8 cellular contexts compared by ENCODE assay signal in genomic region chr5:14595189-14595588, GRCh38. TPM values are rescaled to one million over a fixed set of nuclear protein-coding genes. Genes with fewer than 3 reads are reported as not detected.
DNase-seq lines count a peak whose midpoint lies in the region; ATAC-seq and TF ChIP-seq lines count a peak whose summit lies in the region.

No MANE protein-coding gene starts in this region.

- intact Hi-C loops in Right ventricle myocardium superior (cut with DNase I), result no loop called here
- intact Hi-C loops in posterior cingulate gyrus (cut with DNase I), result no loop called here

- no peaks in the 10 kb centered on the region for H3K9me3 ChIP-seq in right atrium auricular region
- H3K9me3 ChIP-seq in SK-N-SH, result no peaks in the 10 kb centered on the region

- H3K27me3 ChIP-seq in right atrium auricular region, result no peaks in the 10 kb centered on the region
- H3K27me3 ChIP-seq in SK-N-SH (ENCODE audit: insufficient read depth), result no peaks in the 10 kb centered on the region; the same call in 1 of the 2 replicates

- H4K20me1 ChIP-seq in SK-N-SH (ENCODE audit: insufficient read depth), result no peaks in the 10 kb centered on the region

- TF ChIP-seq RAD21 in SK-N-SH (IDR thresholded peaks at IDR 0.05; ENCODE audit: low read length), result no peak

- no peak for TF ChIP-seq CTCF in right atrium auricular region (IDR thresholded peaks at IDR 0.05)
- no peak for TF ChIP-seq CTCF in SK-N-SH (IDR thresholded peaks at IDR 0.05)
- no peak for TF ChIP-seq CTCF in coronary artery (IDR thresholded peaks at IDR 0.05)

- no peaks in the 10 kb centered on the region for H3K36me3 ChIP-seq in right atrium auricular region
- no peaks in the 10 kb centered on the region for H3K36me3 ChIP-seq in SK-N-SH (replicated peaks in 1 of 2; ENCODE audit: control insufficient read depth in 1 of 2, insufficient read depth in 2 of 2, low read length in 1 of 2)

- ATAC-seq in Right ventricle myocardium superior (ENCODE audit: poor library complexity) (peak; percentile 85), HG02981 (IDR thresholded peaks at IDR 0.05; ENCODE audit: unreplicated experiment) (peak; percentile 72)

- 41% methylated on average over 3 of the region's 3 CpGs for WGBS in SK-N-SH (ENCODE audit: low lambda C conversion rate)

- H3K4me1 ChIP-seq in right atrium auricular region, result no peaks in the 10 kb centered on the region
- H3K4me1 ChIP-seq in SK-N-SH (ENCODE audit: control insufficient read depth in 1 of 2, insufficient read depth in 2 of 2, low read depth in 1 of 2, low read length in 1 of 2), result peaks cover 0 to 51% of the 10 kb centered on the region in 2 experiments; a peak in 2 of 4 replicates

- no peak overlapping the region for H3K9ac ChIP-seq in SK-N-SH

- H3K4me2 ChIP-seq in SK-N-SH, result no peak overlapping the region

- H3K27ac ChIP-seq in right atrium auricular region (no peak overlapping the region), SK-N-SH (ENCODE audit: low read depth in 2 of 2, low read length in 1 of 2) (peak overlapping the region in 1 of 2 experiments; percentile 98; a peak in 2 of 4 replicates), coronary artery (peak overlapping the region in 1 of 2 donors; percentile 70)

- H3F3A ChIP-seq in SK-N-SH (replicated peaks; ENCODE audit: insufficient read depth), result no peaks in the 10 kb centered on the region

- no peak overlapping the region for H3K4me3 ChIP-seq in right atrium auricular region
- H3K4me3 ChIP-seq in SK-N-SH (ENCODE audit: low read depth in 2 of 2, low read length in 1 of 2), result no peak overlapping the region
- no peak overlapping the region for H3K4me3 ChIP-seq in coronary artery

- no peaks in the 10 kb centered on the region for H3K79me2 ChIP-seq in SK-N-SH (ENCODE audit: insufficient read depth)

- H3K9me2 ChIP-seq in SK-N-SH, result no peaks in the 10 kb centered on the region

- no peak overlapping the region for H2AFZ ChIP-seq in SK-N-SH (ENCODE audit: low read depth)

- DNase-seq in Right ventricle myocardium superior (no peak), right atrium auricular region (ENCODE audit: low spot score) (no peak), SK-N-SH (peak; percentile 80), left kidney (ENCODE audit: low read depth, low spot score) (peak; percentile 14), NCI-H1694 (lab: John Stamatoyannopoulos, UW) (no peak), posterior cingulate gyrus (no peak), coronary artery (ENCODE audit: low spot score) (no peak)

- TF ChIP-seq EP300 in SK-N-SH (IDR thresholded peaks at IDR 0.05; ENCODE audit: borderline replicate concordance in 1 of 2, low read depth in 1 of 2, low read length in 1 of 2), result peak in 1 of 2 experiments; percentile 91; a peak in 2 of 4 replicates

- CTCF ChIA-PET in SK-N-SH (lab: Yijun Ruan, JAX), result interaction anchor here (2.4 kb wide), 1 partner anchor 13 kb away, joined by 15 read pairs; the partner anchor contains the start of gene OTULINL

- POLR2A ChIA-PET in SK-N-SH (lab: Yijun Ruan, JAX), result no interaction called here

TF ChIP-seq in SK-N-SH, 30 proteins besides CTCF, POLR2A, EP300 and RAD21:
- TF ChIP-seq MEF2A (IDR thresholded peaks at IDR 0.05; ENCODE audit: borderline replicate concordance, low read depth) (no peak), MAX (IDR thresholded peaks at IDR 0.05; ENCODE audit: low read depth) (no peak), SMC3 (IDR thresholded peaks at IDR 0.05; ENCODE audit: low read depth, low read length) (no peak), CHD2 (IDR thresholded peaks at IDR 0.05; ENCODE audit: low read length, partially characterized antibody) (peak; percentile 63), SIN3A (IDR thresholded peaks at IDR 0.05; ENCODE audit: borderline replicate concordance, low read depth, low read length) (no peak), GATA2 (CRISPR knock-in tag; IDR thresholded peaks at IDR 0.05) (peak; percentile 79), RCOR1 (IDR thresholded peaks at IDR 0.05; ENCODE audit: low read length) (peak; percentile 78), MXI1 (IDR thresholded peaks at IDR 0.05; ENCODE audit: low read depth, low read length) (peak; percentile 23; the same call in 1 of the 2 replicates), POLR2AphosphoS5 (IDR thresholded peaks at IDR 0.05; ENCODE audit: low read depth, low read length) (0 out of 2 replicates have a peak, but pooled peaks have one; percentile 20), FOXJ3 (CRISPR knock-in tag; IDR thresholded peaks at IDR 0.05) (peak; percentile 36; the same call in 1 of the 2 replicates), TCF12 (IDR thresholded peaks at IDR 0.05) (peak; percentile 31; the same call in 1 of the 2 replicates)

RNA-seq across cellular contexts. Expression of gene OTULINL, which starts 13.6 kb away (rescaled TPM):
- total RNA-seq in Right ventricle myocardium superior, result 4.9 TPM
- total RNA-seq in right atrium auricular region, result 1 to 10 TPM; 1.6 to 2.1 TPM
- polyA plus RNA-seq in SK-N-SH (2012; rRNA removed), result 0.26 and 0.62 TPM in 2 replicates
- polyA plus RNA-seq in SK-N-SH (2012; cell fraction: cytosol; rRNA removed), result 0.36 and 0.39 TPM in 2 replicates
- polyA plus RNA-seq in SK-N-SH (2012; cell fraction: nucleus; rRNA removed), result 0.09 and 0.12 TPM in 2 replicates

Comparison
In these comparisons a context has a peak if more than half of its experiments do, and no peak if none do; other contexts are left out.
1. DNase-seq: peak in SK-N-SH (single experiment) and left kidney (single experiment); none in Right ventricle myocardium superior (single experiment), right atrium auricular region (single experiment), NCI-H1694 (single experiment), posterior cingulate gyrus (0 of 10) and coronary artery (single experiment).